ENCODE assay signal across 21 cellular contexts in genomic region chr5:77847814-77848290, GRCh38.
A peak's percentile ranks its signal among the peaks of the same experiment; 100 is the strongest.
DNase-seq lines count a peak whose midpoint lies in the region; TF ChIP-seq lines count a peak whose summit lies in the region.
"Had no signal": no experiment of that assay in that cellular context is flagged by ENCODE, and none has a peak within 500 bp of the region (broad histone marks: within the 10 kb centered on the region; RNA-seq: fewer than 3 reads in every experiment).

No MANE protein-coding gene starts in this region.

- H3K4me2 ChIP-seq in hepatocyte, result no peak overlapping the region

- no peaks in the 10 kb centered on the region for H4K20me1 ChIP-seq in hepatocyte (ENCODE audit: insufficient read depth, poor library complexity, severe bottlenecking)

- H3K36me3 ChIP-seq in hepatocyte (replicated peaks; ENCODE audit: insufficient read depth, low read depth), result no peaks in the 10 kb centered on the region
- H3K36me3 ChIP-seq: colonic mucosa, ovary, upper lobe of left lung had no signal

- peak overlapping the region; percentile 55 for H3K27ac ChIP-seq in caudate nucleus (ENCODE audit: low read depth, low read length)
- H3K27ac ChIP-seq in layer of hippocampus (ENCODE audit: low read depth, low read length), result peak overlapping the region; percentile 73
- peak overlapping the region; percentile 83 for H3K27ac ChIP-seq in temporal lobe (ENCODE audit: low read depth, low read length)
- H3K27ac ChIP-seq in hepatocyte, result no peak overlapping the region
- H3K27ac ChIP-seq: colonic mucosa, ovary, skin epidermis, upper lobe of left lung had no signal

- H3K4me3 ChIP-seq in hepatocyte, result no peak overlapping the region
- H3K4me3 ChIP-seq: colonic mucosa, K562, ovary, skin epidermis, upper lobe of left lung had no signal

- H3K9me2 ChIP-seq in hepatocyte (replicated peaks; ENCODE audit: insufficient read depth), result no peaks in the 10 kb centered on the region

- H3K4me1 Mint-ChIP-seq in activated T-cell treated with anti-CD3 and anti-CD28 coated beads, Interleukin-2, amount 50 U/mL, for 24 hours (ENCODE audit: low read depth), result peaks cover 26% of the 10 kb centered on the region

- H3K4me3 Mint-ChIP-seq in activated T-cell treated with anti-CD3 and anti-CD28 coated beads, Interleukin-2, amount 50 U/mL, for 24 hours, result no peak overlapping the region

- DNase-seq in NCI-H2081 (lab: John Stamatoyannopoulos, UW), result peak; percentile 38 to 42
- DNase-seq in NCI-H2081 treated with DMSO at 0.1 percent for 48 hours (lab: John Stamatoyannopoulos, UW), result no peak
- peak in 21 of 61 donors; percentile 2 to 67 (median 32) for DNase-seq in caudate nucleus (lab: John Stamatoyannopoulos, UW)
- DNase-seq in activated T-cell treated with anti-CD3 and anti-CD28 coated beads, Interleukin-2, amount 50 U/mL, for 24 hours, result no peak
- DNase-seq in stimulated activated naive CD4-positive, alpha-beta T cell (lab: John Stamatoyannopoulos, UW), result no peak
- DNase-seq in hepatocyte (ENCODE audit: low spot score), result no peak
- DNase-seq: activated CD8-positive, alpha-beta memory T cell treated with anti-CD3 and anti-CD28 coated beads, Interleukin-2, amount 50 U/mL, for 4 hours; activated naive CD4-positive, alpha-beta T cell; aorta; colonic mucosa; DMS 273 treated with DMSO at 0.1 percent for 48 hours; kidney glomerular epithelial cell; NCI-H1048; NCI-H446; ovary; SIG-M5; upper lobe of left lung had no signal

- H3K4me1 ChIP-seq in hepatocyte (ENCODE audit: insufficient read depth), result no peaks in the 10 kb centered on the region
- H3K4me1 ChIP-seq: colonic mucosa had no signal

- no peak overlapping the region for H2AFZ ChIP-seq in hepatocyte

- H3K9me3 Mint-ChIP-seq in activated T-cell treated with anti-CD3 and anti-CD28 coated beads, Interleukin-2, amount 50 U/mL, for 24 hours, result no peaks in the 10 kb centered on the region

- H3K36me3 Mint-ChIP-seq in activated T-cell treated with anti-CD3 and anti-CD28 coated beads, Interleukin-2, amount 50 U/mL, for 24 hours (ENCODE audit: low read depth), result no peaks in the 10 kb centered on the region

- H3K27ac Mint-ChIP-seq in activated T-cell treated with anti-CD3 and anti-CD28 coated beads, Interleukin-2, amount 50 U/mL, for 24 hours, result no peak overlapping the region

- H3K27me3 ChIP-seq in layer of hippocampus (ENCODE audit: control insufficient read depth, insufficient read depth, low read length), result peaks cover 2% of the 10 kb centered on the region
- H3K27me3 ChIP-seq in hepatocyte, result peaks cover 42% of the 10 kb centered on the region
- H3K27me3 ChIP-seq: ovary had no signal

- peaks cover 57% of the 10 kb centered on the region for H3K27me3 Mint-ChIP-seq in activated T-cell treated with anti-CD3 and anti-CD28 coated beads, Interleukin-2, amount 50 U/mL, for 24 hours

- H3K9me3 ChIP-seq in hepatocyte (ENCODE audit: low read depth), result no peaks in the 10 kb centered on the region
- H3K9me3 ChIP-seq: colonic mucosa, ovary, upper lobe of left lung had no signal

- no peak for TF ChIP-seq CTCF in hepatocyte (IDR thresholded peaks at IDR 0.05; ENCODE audit: poor library complexity)

- 49% methylated on average over 7 of the region's 7 CpGs for WGBS in hepatocyte (ENCODE audit: low lambda C conversion rate, missing lambda C conversion rate)

- H3K79me2 ChIP-seq in hepatocyte, result no peaks in the 10 kb centered on the region

Comparison
In these comparisons a context has a peak if more than half of its experiments do, and no peak if none do; other contexts are left out.
1. DNase-seq: peak in NCI-H2081 (2 of 2); none in NCI-H2081 treated with DMSO at 0.1 percent for 48 hours (single experiment), activated T-cell treated with anti-CD3 and anti-CD28 coated beads, Interleukin-2, amount 50 U/mL, for 24 hours (single experiment), stimulated activated naive CD4-positive, alpha-beta T cell (0 of 6) and hepatocyte (single experiment).